Comparison of ENCODE assay signal across 28 cellular contexts in genomic region chrX:34562006-34562405, GRCh38.
DNase-seq lines count a peak whose midpoint lies in the region; ATAC-seq, FAIRE-seq and TF ChIP-seq lines count a peak whose summit lies in the region.
"Had no signal": no experiment of that assay in that cellular context is flagged by ENCODE, and none has a peak within 500 bp of the region (broad histone marks: within the 10 kb centered on the region; RNA-seq: fewer than 3 reads in every experiment).

No MANE protein-coding gene starts in this region.

- FAIRE-seq in bronchial epithelial cell (lab: Jason Lieb, UNC): no peak
- FAIRE-seq: GM12891, HTR-8/SVneo, RCC 7860 had no signal

- H3K4me3 ChIP-seq in GM23338 (no peak overlapping the region), bronchial epithelial cell (ENCODE audit: low read depth, low read length) (no peak overlapping the region), Karpas-422 (ENCODE audit: low read length) (no peak overlapping the region)

- H3K9me3 Mint-ChIP-seq in GM23338: no peaks in the 10 kb centered on the region

- peaks cover 61% of the 10 kb centered on the region for H3K4me1 ChIP-seq in GM23338 (ENCODE audit: insufficient read depth)
- H3K4me1 ChIP-seq in Karpas-422 (ENCODE audit: low read length): no peaks in the 10 kb centered on the region

- H3K79me2 ChIP-seq in GM23338 (replicated peaks; ENCODE audit: insufficient read depth) (no peaks in the 10 kb centered on the region), Karpas-422 (ENCODE audit: low read length) (no peaks in the 10 kb centered on the region)

- no peak for ATAC-seq in GM23338
- no peak for ATAC-seq in GM21367 (IDR thresholded peaks at IDR 0.05; ENCODE audit: unreplicated experiment)

- no peaks in the 10 kb centered on the region for H3K9me2 ChIP-seq in GM23338 (ENCODE audit: insufficient read depth)
- H3K9me2 ChIP-seq in Karpas-422 (replicated peaks; ENCODE audit: insufficient read depth, low read length): no peaks in the 10 kb centered on the region

- H3K27me3 ChIP-seq in GM23338 (ENCODE audit: insufficient read depth) (no peaks in the 10 kb centered on the region), bronchial epithelial cell (ENCODE audit: control insufficient read depth, insufficient read depth, low read length) (no peaks in the 10 kb centered on the region), Karpas-422 (ENCODE audit: low read length) (no peaks in the 10 kb centered on the region)

- 0 out of 3 replicates have a peak, but pooled peaks cover under 1% of the 10 kb centered on the region for H3K36me3 Mint-ChIP-seq in GM23338 (ENCODE audit: low read depth)
- H3K36me3 Mint-ChIP-seq: CD4-positive, alpha-beta memory T cell had no signal

- H3K4me2 ChIP-seq in GM23338: peak overlapping the region; percentile 27
- no peak overlapping the region for H3K4me2 ChIP-seq in Karpas-422 (ENCODE audit: low read depth, low read length, poor library complexity, severe bottlenecking)

- H3K9me3 ChIP-seq in Karpas-422 (ENCODE audit: low read length): peaks cover 18% of the 10 kb centered on the region

- H3K27ac ChIP-seq in GM23338 (ENCODE audit: low read depth) (no peak overlapping the region), Karpas-422 (ENCODE audit: low read length) (no peak overlapping the region)

- no peak overlapping the region for H3K9ac ChIP-seq in Karpas-422 (ENCODE audit: low read length)

- H4K20me1 ChIP-seq in GM23338 (replicated peaks; ENCODE audit: insufficient read depth) (no peaks in the 10 kb centered on the region), Karpas-422 (ENCODE audit: insufficient read depth, low read depth, low read length) (no peaks in the 10 kb centered on the region)

- peaks cover 5% of the 10 kb centered on the region for H3F3A ChIP-seq in GM23338 (replicated peaks; ENCODE audit: low read depth)

- no peak overlapping the region for H3K27ac Mint-ChIP-seq in GM23338
- H3K27ac Mint-ChIP-seq: CD4-positive, alpha-beta memory T cell had no signal

- H3K36me3 ChIP-seq in GM23338 (ENCODE audit: insufficient read depth): no peaks in the 10 kb centered on the region
- H3K36me3 ChIP-seq in bronchial epithelial cell (ENCODE audit: control insufficient read depth, insufficient read depth, low read length): no peaks in the 10 kb centered on the region
- no peaks in the 10 kb centered on the region for H3K36me3 ChIP-seq in Karpas-422 (ENCODE audit: insufficient read depth, low read length)

- peaks cover 63% of the 10 kb centered on the region for H3K4me1 Mint-ChIP-seq in GM23338
- H3K4me1 Mint-ChIP-seq: CD4-positive, alpha-beta memory T cell had no signal

- H3K27me3 Mint-ChIP-seq in GM23338 (ENCODE audit: insufficient read depth, low read depth, poor library complexity): peaks cover 3% of the 10 kb centered on the region
- H3K27me3 Mint-ChIP-seq: CD4-positive, alpha-beta memory T cell had no signal

- TF ChIP-seq CTCF in GM23338 (conservative IDR thresholded peaks at IDR 0.05; ENCODE audit: low read depth in 2 of 2) (no peak), bronchial epithelial cell (IDR thresholded peaks at IDR 0.05; ENCODE audit: insufficient read depth, low read length, severe bottlenecking) (no peak)

- no peak overlapping the region for H2AFZ ChIP-seq in GM23338
- H2AFZ ChIP-seq in Karpas-422 (ENCODE audit: low read length): no peak overlapping the region

- H3K4me3 Mint-ChIP-seq in GM23338: no peak overlapping the region; the same call in 2 of the 3 replicates
- H3K4me3 Mint-ChIP-seq: CD4-positive, alpha-beta memory T cell had no signal

- DNase-seq in A172 (ENCODE audit: low spot score) (peak; percentile 22), GM23338 (ENCODE audit: low spot score) (no peak), bronchial epithelial cell (ENCODE audit: low read depth) (peak; percentile 26), glomerular endothelial cell (ENCODE audit: extremely low read depth, low read depth, low spot score) (peak; percentile 22), Karpas-422 (no peak), Ammon's horn (ENCODE audit: low spot score) (no peak), NCI-H524 (lab: John Stamatoyannopoulos, UW) (no peak)
- DNase-seq: 8988T; AML-193; C1 segment of cervical spinal cord; CD4-positive, alpha-beta memory T cell; COR-L47; DMS79; GF-D8; H7; IMR-90; KG1; NCI-H1092 treated with DMSO at 0.1 percent for 48 hours; NCI-H1436; NCI-H187; NCI-H2107; NCI-H524 treated with DMSO at 0.1 percent for 48 hours; NCI-H774; SIG-M5 had no signal

TF ChIP-seq in GM23338, 12 proteins besides CTCF, POLR2A, EP300 and RAD21 (continues in another document):
- TF ChIP-seq ZNF462 (CRISPR knock-in tag; IDR thresholded peaks at IDR 0.05): no peak
- no peak for TF ChIP-seq CREB1 (CRISPR knock-in tag; IDR thresholded peaks at IDR 0.05; ENCODE audit: low read depth)
- no peak for TF ChIP-seq JUNB (IDR thresholded peaks at IDR 0.05; ENCODE audit: unreplicated experiment)
- TF ChIP-seq STAT1 (IDR thresholded peaks at IDR 0.05; ENCODE audit: unreplicated experiment): no peak
- no peak for TF ChIP-seq ETS1 (IDR thresholded peaks at IDR 0.05)

Comparison
In these comparisons a context has a peak if more than half of its experiments do, and no peak if none do; other contexts are left out.
1. DNase-seq: peak in A172 (single experiment), bronchial epithelial cell (single experiment) and glomerular endothelial cell (single experiment); none in GM23338 (single experiment), Karpas-422 (single experiment), Ammon's horn (single experiment) and NCI-H524 (0 of 2).